ENCODE assay signal across 11 cellular contexts in the genomic region with DNA sequence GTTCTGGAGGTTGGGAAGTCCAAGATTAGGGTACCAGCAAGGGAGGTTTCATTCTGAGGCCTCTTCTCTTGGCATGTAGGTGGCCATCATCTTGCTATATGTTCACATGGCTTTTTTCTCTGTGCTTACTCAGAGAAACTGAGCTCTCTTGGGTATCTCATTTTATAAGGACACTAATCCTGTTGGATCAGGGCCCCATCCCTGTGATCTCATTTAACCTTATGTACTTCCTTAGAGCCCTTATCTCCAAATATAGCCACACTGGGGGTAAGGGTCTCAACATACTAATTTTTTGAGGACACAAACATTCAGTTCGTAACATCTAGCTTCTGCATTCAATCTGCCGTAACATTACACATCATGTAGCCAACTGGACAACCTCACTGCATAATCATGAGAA.
"Had no signal": no experiment of that assay in that cellular context is flagged by ENCODE, and none has a peak within 500 bp of the region (broad histone marks: within the 10 kb centered on the region; RNA-seq: fewer than 3 reads in every experiment).

No MANE protein-coding gene starts in this region.

- H3K9ac ChIP-seq: GM23248 had no signal

- H3K4me3 ChIP-seq: GM23248, GM23338, HAP-1 had no signal

- H3K4me2 ChIP-seq: GM23338 had no signal

- H2AFZ ChIP-seq: GM23248, GM23338 had no signal

- DNase-seq: GM23248, GOT3, H7, H9, HCEC 1CT, HFFc6 had no signal

- H3K9me3 ChIP-seq: HAP-1 had no signal

- ATAC-seq: GM23338, HCT116 had no signal

- H3K27ac ChIP-seq: GM23248 had no signal

- FAIRE-seq: H1, H54 had no signal
